Comparison of ENCODE assay signal across 25 cellular contexts in genomic region chr4:98599617-98600016, GRCh38.
"Had no signal": no experiment of that assay in that cellular context is flagged by ENCODE, and none has a peak within 500 bp of the region (broad histone marks: within the 10 kb centered on the region; RNA-seq: fewer than 3 reads in every experiment).

No MANE protein-coding gene starts in this region.

- H3K27me3 Mint-ChIP-seq: activated CD4-positive, alpha-beta memory T cell treated with anti-CD3 and anti-CD28 coated beads, Interleukin-2, amount 10 ng/mL, durations not matched to agents 7 days and 5 days; activated CD4-positive, alpha-beta T cell treated with anti-CD3 and anti-CD28 coated beads, Interleukin-2, amount 10 ng/mL, durations not matched to agents 7 days and 5 days; activated naive CD8-positive, alpha-beta T cell; activated T-helper 17 cell treated with anti-CD3 and anti-CD28 coated beads, Interleukin-2, amount 50 U/mL, for 72 hours had no signal

- FAIRE-seq: frontal cortex had no signal

- DNase-seq: activated CD4-positive, alpha-beta memory T cell treated with anti-CD3 and anti-CD28 coated beads, Interleukin-2, amount 10 ng/mL, durations not matched to agents 7 days and 5 days; activated CD4-positive, alpha-beta T cell treated with anti-CD3 and anti-CD28 coated beads for 1 hour; activated CD4-positive, alpha-beta T cell treated with anti-CD3 and anti-CD28 coated beads for 4 hours; activated CD4-positive, alpha-beta T cell treated with anti-CD3 and anti-CD28 coated beads, Interleukin-2, amount 10 ng/mL, durations not matched to agents 7 days and 5 days; activated CD4-positive, alpha-beta T cell treated with anti-CD3 and anti-CD28 coated beads, Interleukin-2, amount 50 U/mL, for 4 hours; activated effector memory CD4-positive, alpha-beta T cell treated with Interleukin-2 at 50 U/mL for 16 hours; activated gamma-delta T cell treated with Interleukin-2 at 50 U/mL for 16 hours; activated naive CD4-positive, alpha-beta T cell treated with anti-CD3 and anti-CD28 coated beads, Interleukin-2, amount 50 U/mL, for 16 hours; activated naive CD4-positive, alpha-beta T cell treated with Interleukin-2 at 50 U/mL for 16 hours; activated T-cell treated with anti-CD3 and anti-CD28 coated beads, Interleukin-2, amount 50 U/mL, for 4 hours; amygdala; aorta; body of pancreas; central memory CD4-positive, alpha-beta T cell; cerebellar nuclear complex; colonic mucosa; effector CD8-positive, alpha-beta T cell; foreskin fibroblast; head of caudate nucleus; T-helper 2 cell had no signal

- H3K4me1 ChIP-seq: body of pancreas, colonic mucosa had no signal

- H3K36me3 ChIP-seq: cardiac muscle cell, colonic mucosa had no signal

- H3K27ac ChIP-seq: body of pancreas, cardiac muscle cell, colonic mucosa had no signal

- H3K4me3 Mint-ChIP-seq: activated CD4-positive, alpha-beta memory T cell treated with anti-CD3 and anti-CD28 coated beads, Interleukin-2, amount 10 ng/mL, durations not matched to agents 7 days and 5 days; activated CD4-positive, alpha-beta T cell treated with anti-CD3 and anti-CD28 coated beads, Interleukin-2, amount 10 ng/mL, durations not matched to agents 7 days and 5 days; activated naive CD8-positive, alpha-beta T cell; activated T-cell treated with anti-CD3 and anti-CD28 coated beads, Interleukin-2, amount 50 U/mL, for 4 hours; activated T-helper 17 cell treated with anti-CD3 and anti-CD28 coated beads, Interleukin-2, amount 50 U/mL, for 72 hours had no signal

- H3K27ac Mint-ChIP-seq: activated CD4-positive, alpha-beta memory T cell treated with anti-CD3 and anti-CD28 coated beads, Interleukin-2, amount 10 ng/mL, durations not matched to agents 7 days and 5 days; activated CD4-positive, alpha-beta T cell treated with anti-CD3 and anti-CD28 coated beads, Interleukin-2, amount 10 ng/mL, durations not matched to agents 7 days and 5 days; activated naive CD8-positive, alpha-beta T cell; activated T-helper 17 cell treated with anti-CD3 and anti-CD28 coated beads, Interleukin-2, amount 50 U/mL, for 72 hours had no signal

- H3K4me3 ChIP-seq: body of pancreas, cardiac muscle cell, colonic mucosa had no signal

- H3K9me3 ChIP-seq: body of pancreas, colonic mucosa had no signal

- H3K27me3 ChIP-seq: body of pancreas, cardiac muscle cell, colonic mucosa had no signal

- ATAC-seq: activated T-cell treated with anti-CD3 and anti-CD28 coated beads, Interleukin-2, amount 50 U/mL, for 4 hours; activated T-helper 17 cell treated with anti-CD3 and anti-CD28 coated beads, Interleukin-2, amount 50 U/mL, for 72 hours; body of pancreas; esophagus mucosa had no signal
